13 cellular contexts compared by ENCODE assay signal in the genomic region with DNA sequence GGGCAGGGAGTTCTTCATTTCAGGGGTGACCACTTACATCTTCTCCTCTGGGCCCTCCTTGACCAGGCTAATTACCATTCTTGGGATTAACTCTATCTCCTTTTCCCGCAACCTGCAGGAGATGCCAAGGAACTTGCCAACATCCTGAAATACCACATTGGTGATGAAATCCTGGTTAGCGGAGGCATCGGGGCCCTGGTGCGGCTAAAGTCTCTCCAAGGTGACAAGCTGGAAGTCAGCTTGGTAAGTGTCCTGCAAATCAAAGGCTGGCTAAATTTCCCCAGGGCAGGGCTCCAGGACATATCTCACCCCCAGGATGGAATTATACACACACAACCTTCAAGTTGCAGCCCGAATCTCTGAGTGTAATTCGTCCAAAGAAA. TPM values are rescaled to one million over a fixed set of nuclear protein-coding genes. Genes with fewer than 3 reads are reported as not detected.
A peak's percentile ranks its signal among the peaks of the same experiment; 100 is the strongest.
DNase-seq lines count a peak whose midpoint lies in the region; ATAC-seq, FAIRE-seq and TF ChIP-seq lines count a peak whose summit lies in the region.
"Had no signal": no experiment of that assay in that cellular context is flagged by ENCODE, and none has a peak within 500 bp of the region (broad histone marks: within the 10 kb centered on the region; RNA-seq: fewer than 3 reads in every experiment).

No MANE protein-coding gene starts in this region.

- TF ChIP-seq CTCF in A549 (IDR thresholded peaks at IDR 0.05) = no peak
- TF ChIP-seq CTCF in RWPE1 (conservative IDR thresholded peaks at IDR 0.05; ENCODE audit: low read depth) = no peak
- TF ChIP-seq CTCF in gastroesophageal sphincter (IDR thresholded peaks at IDR 0.05) = no peak

- H3K27ac ChIP-seq in A549 = peak overlapping the region; percentile 86 to 93
- H3K27ac ChIP-seq in RWPE1 = peak overlapping the region; percentile 72
- H3K27ac ChIP-seq in gastroesophageal sphincter = peak overlapping the region; percentile 79 to 91 (median 86)
- H3K27ac ChIP-seq in rectal smooth muscle tissue (ENCODE audit: low read depth, low read length) = peak overlapping the region; percentile 79
- H3K27ac ChIP-seq: dorsolateral prefrontal cortex had no signal

- H3K27me3 ChIP-seq in gastroesophageal sphincter (no peaks in the 10 kb centered on the region), rectal smooth muscle tissue (ENCODE audit: control insufficient read depth, insufficient read depth, low read length) (no peaks in the 10 kb centered on the region)

- ATAC-seq in A549 (no peak), gastroesophageal sphincter (no peak)
- ATAC-seq: activated CD8-positive, alpha-beta T cell treated with anti-CD3 and anti-CD28 coated beads, Interleukin-2, amount 10 ng/mL, durations not matched to agents 7 days and 5 days had no signal

- no peak for FAIRE-seq in A549 (lab: Jason Lieb, UNC)

- POLR2A ChIA-PET in A549 (lab: Yijun Ruan, JAX) = interaction anchor here (1.6 to 1.9 kb wide), 3 partner anchors 27 to 42 kb away, joined by 6 to 13 read pairs (median 8); partner anchors contain the start of gene TGFBI
- POLR2A ChIA-PET in RWPE1 (lab: Yijun Ruan, JAX; ENCODE audit: low non-redundant PET) = no interaction called here

- H3K4me3 ChIP-seq in A549 = no peak overlapping the region
- H3K4me3 ChIP-seq in gastroesophageal sphincter = no peak overlapping the region
- no peak overlapping the region for H3K4me3 ChIP-seq in rectal smooth muscle tissue (ENCODE audit: low read length)
- H3K4me3 ChIP-seq: dorsolateral prefrontal cortex had no signal

- peak overlapping the region; percentile 73 for H3K4me2 ChIP-seq in A549

- H3K4me1 ChIP-seq in A549 = peaks cover 97% of the 10 kb centered on the region
- peaks cover 13 to 41% (median 18%) of the 10 kb centered on the region in 3 donors for H3K4me1 ChIP-seq in gastroesophageal sphincter
- H3K4me1 ChIP-seq in rectal smooth muscle tissue (ENCODE audit: control insufficient read depth, insufficient read depth, low read length) = peaks cover 33% of the 10 kb centered on the region

- no peak for TF ChIP-seq POLR2A in A549 (IDR thresholded peaks at IDR 0.05; ENCODE audit: low read length)
- TF ChIP-seq POLR2A in gastroesophageal sphincter (IDR thresholded peaks at IDR 0.05) = no peak

- H3K9ac ChIP-seq in rectal smooth muscle tissue (ENCODE audit: low read length) = no peak overlapping the region

- H3K9me3 ChIP-seq in A549 (no peaks in the 10 kb centered on the region), gastroesophageal sphincter (no peaks in the 10 kb centered on the region)

- TF ChIP-seq RAD21 in A549 (conservative IDR thresholded peaks at IDR 0.05 in 1 of 2, IDR thresholded peaks at IDR 0.05 in 1 of 2) = no peak

- 88% methylated on average over 6 of the region's 6 CpGs for WGBS in A549 (ENCODE audit: missing lambda C conversion rate)
- WGBS in gastroesophageal sphincter (ENCODE audit: low coverage in 1 of 2), 2 donors = 46 to 50% methylated on average over 2 to 3 of the region's 6 CpGs

- TF ChIP-seq EP300 in A549 (IDR thresholded peaks at IDR 0.05) = no peak
- no peak for TF ChIP-seq EP300 in gastroesophageal sphincter (IDR thresholded peaks at IDR 0.05)

- CTCF ChIA-PET in A549 (lab: Yijun Ruan, JAX) (interaction anchor here (0.7 to 5.5 kb wide), 22 partner anchors 8 to 173 kb away, joined by 3 to 79 read pairs (median 8); partner anchors contain the start of gene TGFBI), RWPE1 (lab: Yijun Ruan, JAX) (interaction anchor here (0.6 to 1.1 kb wide), 2 partner anchors 114 to 121 kb away, joined by 3 to 5 read pairs; no protein-coding TSS in a partner anchor)

- DNase-seq in A549 (ENCODE audit: low read depth in 1 of 2, low spot score in 1 of 2) = no peak
- no peak for DNase-seq in RWPE1 (ENCODE audit: low spot score)
- no peak for DNase-seq in activated CD8-positive, alpha-beta memory T cell treated with anti-CD3 and anti-CD28 coated beads for 24 hours
- DNase-seq in NCI-H128 (lab: John Stamatoyannopoulos, UW; ENCODE audit: unreplicated experiment) = no peak
- no peak for DNase-seq in medulla oblongata (ENCODE audit: extremely low spot score)
- DNase-seq in NCI-H526 treated with DMSO at 0.1 percent for 48 hours (lab: John Stamatoyannopoulos, UW) = no peak
- DNase-seq: activated CD8-positive, alpha-beta T cell treated with anti-CD3 and anti-CD28 coated beads, Interleukin-2, amount 10 ng/mL, durations not matched to agents 7 days and 5 days; COR-L47; dorsolateral prefrontal cortex; GDM1; NCI-H2171 had no signal

- H3K36me3 ChIP-seq in gastroesophageal sphincter (peaks cover 0 to 29% of the 10 kb centered on the region in 2 donors), rectal smooth muscle tissue (ENCODE audit: control insufficient read depth, insufficient read depth, low read length) (no peaks in the 10 kb centered on the region)

TF ChIP-seq in A549, 52 proteins besides CTCF, POLR2A, EP300 and RAD21:
- TF ChIP-seq NPAS2 (CRISPR knock-in tag; IDR thresholded peaks at IDR 0.05; ENCODE audit: borderline replicate concordance) (no peak), ZSCAN20 (CRISPR knock-in tag; IDR thresholded peaks at IDR 0.05) (0 out of 2 replicates have a peak, but pooled peaks have one; percentile 54), CHD2 (IDR thresholded peaks at IDR 0.05; ENCODE audit: low read length, partially characterized antibody) (no peak)

RNA-seq across cellular contexts. Expression of gene TGFBI, which starts 30.2 kb away (rescaled TPM):
- 1,135 and 1,466 TPM in 2 replicates for polyA plus RNA-seq in A549 (2011; rRNA removed)
- polyA plus RNA-seq in A549 (2012; cell fraction: cytosol; rRNA removed) = 661 and 843 TPM in 2 replicates
- polyA plus RNA-seq in A549 (2012; cell fraction: nucleus; rRNA removed) = 1,811 and 1,913 TPM in 2 replicates
- polyA plus RNA-seq in A549 (2017; fragmentation: RNase III; extraction: RNeasy Plus Mini Kit Qiagen cat#74134 plus additional on column Dnase treatment) = 1,411 to 1,859 TPM (median 1,765 TPM) in 3 replicates
- 1,411 and 1,484 TPM in 2 replicates for polyA minus RNA-seq in A549 (2011; rRNA and poly(A)+ RNA removed)
- 100 to 1,000 TPM in 3 of 4 donors, 10 to 100 TPM in 1; 29.0 to 159 (median 112) TPM for total RNA-seq in gastroesophageal sphincter
- total RNA-seq: activated CD8-positive, alpha-beta T cell treated with anti-CD3 and anti-CD28 coated beads, Interleukin-2, amount 10 ng/mL, durations not matched to agents 7 days and 5 days had no signal
